ENCODE assay signal across 1 cellular context in genomic region chr17:30292490-30292858, GRCh38.
TF ChIP-seq lines count a peak whose summit lies in the region.

No MANE protein-coding gene starts in this region.

TF ChIP-seq in endothelial cell of umbilical vein, 7 proteins besides CTCF, POLR2A, EP300 and RAD21:
- TF ChIP-seq MAX (IDR thresholded peaks at IDR 0.05; ENCODE audit: insufficient read depth, insufficient read length), result no peak
- no peak for TF ChIP-seq EZH2 (IDR thresholded peaks at IDR 0.05; ENCODE audit: borderline replicate concordance, low read depth, low read length, severe bottlenecking)
- TF ChIP-seq FOS (IDR thresholded peaks at IDR 0.05; ENCODE audit: borderline replicate concordance, insufficient read depth, low read length), result no peak
